In the genomic region with DNA sequence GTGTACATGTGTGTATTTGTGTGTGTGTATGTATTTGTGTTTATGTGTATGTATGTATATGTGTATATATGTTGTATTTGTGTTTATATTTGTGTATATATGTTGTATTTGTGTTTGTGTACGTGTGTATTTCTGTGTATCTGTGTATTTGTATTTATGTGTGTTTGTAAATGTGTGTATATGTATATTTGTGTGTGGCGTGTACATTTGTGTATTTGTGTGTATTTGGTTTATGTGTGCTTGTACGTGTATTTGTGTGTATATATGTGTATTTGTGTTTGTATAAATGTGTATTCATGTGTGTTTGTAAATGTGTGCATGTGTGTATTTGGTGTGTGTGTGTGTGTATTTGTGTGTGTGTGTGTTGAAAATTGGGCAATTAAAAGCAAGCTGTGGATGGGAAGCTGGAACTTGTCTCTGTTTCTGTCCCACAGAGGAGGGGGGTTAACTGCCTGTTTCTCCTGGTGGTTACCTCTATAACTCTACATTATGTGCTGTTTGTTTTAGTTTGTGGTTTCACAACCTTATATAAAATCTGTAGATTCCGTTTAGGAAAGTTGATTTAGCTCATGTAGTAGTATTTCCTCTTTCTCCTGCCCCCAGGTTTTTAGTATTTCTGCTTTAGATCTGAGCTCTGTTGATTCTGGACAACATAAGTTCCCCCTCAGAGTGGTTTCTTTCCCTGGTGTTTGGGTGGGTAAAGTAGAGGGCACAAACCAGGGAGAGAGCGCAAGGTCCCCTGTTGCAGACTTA, we compare ENCODE assay signal across 13 cellular contexts. TPM values are rescaled to one million over a fixed set of nuclear protein-coding genes. Genes with fewer than 3 reads are reported as not detected.
DNase-seq lines count a peak whose midpoint lies in the region; ATAC-seq and TF ChIP-seq lines count a peak whose summit lies in the region.
"Had no signal": no experiment of that assay in that cellular context is flagged by ENCODE, and none has a peak within 500 bp of the region (broad histone marks: within the 10 kb centered on the region; RNA-seq: fewer than 3 reads in every experiment).

No MANE protein-coding gene starts in this region.

- no peaks in the 10 kb centered on the region for H3K4me1 ChIP-seq in CD8-positive, alpha-beta memory T cell (ENCODE audit: insufficient read depth, low read length)
- H3K4me1 ChIP-seq in body of pancreas: peaks cover 79% of the 10 kb centered on the region
- H3K4me1 ChIP-seq in foreskin keratinocyte: peaks cover 21% of the 10 kb centered on the region

- intact Hi-C loops in body of pancreas (cut with DNase I): no loop called here

- H3K4me3 Mint-ChIP-seq in CD8-positive, alpha-beta memory T cell: no peak overlapping the region
- H3K4me3 Mint-ChIP-seq in nephron: peak overlapping the region in 2 of 3 experiments; percentile 12 to 19

- TF ChIP-seq CTCF in body of pancreas (IDR thresholded peaks at IDR 0.05) (no peak), nephron (IDR thresholded peaks at IDR 0.05; ENCODE audit: unreplicated experiment in 3 of 3) (no peak), foreskin keratinocyte (conservative IDR thresholded peaks at IDR 0.05) (no peak)

- H3K27me3 Mint-ChIP-seq in CD8-positive, alpha-beta memory T cell: no peaks in the 10 kb centered on the region
- no peaks in the 10 kb centered on the region for H3K27me3 Mint-ChIP-seq in nephron (ENCODE audit: low read depth)

- H3K36me3 ChIP-seq in CD8-positive, alpha-beta memory T cell (ENCODE audit: insufficient read depth, low read length): peaks cover 3% of the 10 kb centered on the region
- no peaks in the 10 kb centered on the region for H3K36me3 ChIP-seq in body of pancreas (replicated peaks in 1 of 2; ENCODE audit: insufficient read depth in 1 of 2, low read depth in 2 of 2)

- peak overlapping the region in 6 of 8 donors; percentile 38 to 58 (median 48) for H3K27ac Mint-ChIP-seq in CD8-positive, alpha-beta memory T cell
- H3K27ac Mint-ChIP-seq in nephron: peak overlapping the region; percentile 35 to 95 (median 90)

- peaks cover 0 to 4% (median 0%) of the 10 kb centered on the region in 5 donors for H3K9me3 Mint-ChIP-seq in CD8-positive, alpha-beta memory T cell
- H3K9me3 Mint-ChIP-seq in nephron: peaks cover 3% of the 10 kb centered on the region

- H3K4me1 Mint-ChIP-seq in CD8-positive, alpha-beta memory T cell: peaks cover 31 to 49% (median 33%) of the 10 kb centered on the region in 3 donors
- H3K4me1 Mint-ChIP-seq in nephron: peaks cover 52% of the 10 kb centered on the region

- ATAC-seq in body of pancreas (no peak), foreskin keratinocyte (no peak)

- CTCF ChIA-PET in CD8-positive, alpha-beta memory T cell (lab: Charles Lee): interaction anchor here (0.6 kb wide), 1 partner anchor 15 kb away, joined by 3 read pairs; no protein-coding TSS in a partner anchor

- POLR2A ChIA-PET in CD8-positive, alpha-beta memory T cell (lab: Charles Lee): interaction anchor here (0.5 kb wide), 1 partner anchor 27 kb away, joined by 8 read pairs; no protein-coding TSS in a partner anchor

- H3K4me3 ChIP-seq in CD8-positive, alpha-beta memory T cell (ENCODE audit: low read length): no peak overlapping the region
- H3K4me3 ChIP-seq in body of pancreas: no peak overlapping the region
- H3K4me3 ChIP-seq: tibial artery had no signal

- no peak overlapping the region for H3K27ac ChIP-seq in CD8-positive, alpha-beta memory T cell (ENCODE audit: low read depth, low read length)
- H3K27ac ChIP-seq in body of pancreas (peak overlapping the region; percentile 18 to 87 (median 76)), foreskin keratinocyte (no peak overlapping the region)
- H3K27ac ChIP-seq: tibial artery had no signal

- peaks cover 5% of the 10 kb centered on the region for H3K9me3 ChIP-seq in CD8-positive, alpha-beta memory T cell (ENCODE audit: low read length)
- H3K9me3 ChIP-seq in body of pancreas: no peaks in the 10 kb centered on the region

- no peak for TF ChIP-seq POLR2A in body of pancreas (IDR thresholded peaks at IDR 0.05)

- 70 to 77% methylated on average over 5 of the region's 5 CpGs for WGBS in body of pancreas, 2 donors

- DNase-seq in CD8-positive, alpha-beta memory T cell: no peak
- DNase-seq in Kasumi-1 (lab: John Stamatoyannopoulos, UW) (peak; percentile 25 to 53), body of pancreas (no peak), HUDEP-2 (lab: John Stamatoyannopoulos, UW; ENCODE audit: unreplicated experiment in 76 of 76) (no peak), OCI-M2 (lab: John Stamatoyannopoulos, UW; ENCODE audit: unreplicated experiment) (no peak), mucosa of gallbladder (ENCODE audit: low spot score) (no peak), foreskin keratinocyte (no peak)
- DNase-seq: activated CD8-positive, alpha-beta memory T cell treated with anti-CD3 and anti-CD28 coated beads, Interleukin-2, amount 50 U/mL, for 4 hours; effector memory CD4-positive, alpha-beta T cell; NCI-H146; NCI-H774; tibial artery had no signal

- no peaks in the 10 kb centered on the region for H3K27me3 ChIP-seq in CD8-positive, alpha-beta memory T cell (ENCODE audit: insufficient read depth, low read length, poor library complexity, severe bottlenecking)
- no peaks in the 10 kb centered on the region for H3K27me3 ChIP-seq in body of pancreas
- no peaks in the 10 kb centered on the region for H3K27me3 ChIP-seq in foreskin keratinocyte
- H3K27me3 ChIP-seq: tibial artery had no signal

- peaks cover 5 to 46% (median 11%) of the 10 kb centered on the region in 3 donors for H3K36me3 Mint-ChIP-seq in CD8-positive, alpha-beta memory T cell
- H3K36me3 Mint-ChIP-seq in nephron (ENCODE audit: low read depth): peaks cover 34% of the 10 kb centered on the region

RNA-seq across cellular contexts. Expression of a gene that starts 28.9 kb away (rescaled TPM):
- 10 to 100 TPM; 38.8 to 42.8 TPM for total RNA-seq in CD8-positive, alpha-beta memory T cell
- 13.9 TPM for polyA plus RNA-seq in CD8-positive, alpha-beta memory T cell
- 10 to 100 TPM; 40.7 to 77.8 TPM for total RNA-seq in body of pancreas
- 91.8 TPM for total RNA-seq in mucosa of gallbladder
- 45.2 and 45.5 TPM in 2 replicates for total RNA-seq in foreskin keratinocyte
- polyA plus RNA-seq in foreskin keratinocyte: 37.2 and 40.2 TPM in 2 replicates

RNA-seq across cellular contexts. Expression of a gene that starts 44.0 kb away (rescaled TPM):
- 10 to 100 TPM; 87.2 to 94.1 TPM for total RNA-seq in CD8-positive, alpha-beta memory T cell
- polyA plus RNA-seq in CD8-positive, alpha-beta memory T cell: 57.1 TPM
- total RNA-seq in body of pancreas (10 to 100 TPM; 39.4 to 81.4 TPM), mucosa of gallbladder (101 TPM), foreskin keratinocyte (63.7 and 66.4 TPM in 2 replicates)
- 51.9 and 52.6 TPM in 2 replicates for polyA plus RNA-seq in foreskin keratinocyte

Comparison
In these comparisons a context has a peak if more than half of its experiments do, and no peak if none do; other contexts are left out.
1. DNase-seq: peak in Kasumi-1 (2 of 2); none in CD8-positive, alpha-beta memory T cell (0 of 5), body of pancreas (0 of 4), HUDEP-2 (0 of 76), OCI-M2 (single experiment), mucosa of gallbladder (single experiment) and foreskin keratinocyte (0 of 2).
2. H3K27ac ChIP-seq: peak in body of pancreas (4 of 4); none in CD8-positive, alpha-beta memory T cell (single experiment) and foreskin keratinocyte (single experiment).
3. H3K4me3 Mint-ChIP-seq: peak in nephron (2 of 3); none in CD8-positive, alpha-beta memory T cell (0 of 7).